In genomic region chr16:88857728-88858339, GRCh38 we compare ENCODE assay signal across 8 cellular contexts. TPM values are rescaled to one million over a fixed set of nuclear protein-coding genes. Genes with fewer than 3 reads are reported as not detected.
DNase-seq lines count a peak whose midpoint lies in the region; ATAC-seq and TF ChIP-seq lines count a peak whose summit lies in the region.

No MANE protein-coding gene starts in this region.

- H3K36me3 Mint-ChIP-seq in CD8-positive, alpha-beta T cell: peaks cover 48% of the 10 kb centered on the region
- peaks cover 40% of the 10 kb centered on the region for H3K36me3 Mint-ChIP-seq in activated B cell treated with CpG ODN at 0.5 μM for 24 hours (ENCODE audit: low read depth)

- POLR2A ChIA-PET in CD8-positive, alpha-beta T cell (lab: Charles Lee): interaction anchor here (0.7 to 2.5 kb wide), 20 partner anchors 42 to 390 kb away, joined by 3 to 35 read pairs (median 4); partner anchors contain the start of genes ACSF3, APRT, CDH15 and ZC3H18
- POLR2A ChIA-PET in activated B cell treated with CpG ODN at 0.5 μM for 24 hours (lab: Charles Lee): interaction anchor here (0.6 to 3.2 kb wide), 14 partner anchors 43 to 298 kb away, joined by 3 to 39 read pairs (median 4); partner anchors contain the start of genes ACSF3 and APRT

- H3K4me1 Mint-ChIP-seq in CD8-positive, alpha-beta T cell (ENCODE audit: low read depth): peaks cover 37% of the 10 kb centered on the region
- H3K4me1 Mint-ChIP-seq in activated B cell treated with CpG ODN at 0.5 μM for 24 hours: peaks cover 37% of the 10 kb centered on the region

- no peaks in the 10 kb centered on the region for H3K9me3 Mint-ChIP-seq in CD8-positive, alpha-beta T cell
- H3K9me3 Mint-ChIP-seq in activated B cell treated with CpG ODN at 0.5 μM for 24 hours: no peaks in the 10 kb centered on the region

- peak overlapping the region; percentile 83 for H3K27ac ChIP-seq in CD8-positive, alpha-beta T cell (ENCODE audit: low read depth, low read length)

- peak overlapping the region; percentile 92 for H3K27ac Mint-ChIP-seq in CD8-positive, alpha-beta T cell
- peak overlapping the region; percentile 86 for H3K27ac Mint-ChIP-seq in activated B cell treated with CpG ODN at 0.5 μM for 24 hours

- CTCF ChIA-PET in CD8-positive, alpha-beta T cell (lab: Charles Lee): interaction anchor here (0.8 to 3.8 kb wide), 22 partner anchors 12 to 358 kb away, joined by 3 to 23 read pairs (median 4); no protein-coding TSS in a partner anchor
- CTCF ChIA-PET in activated B cell treated with CpG ODN at 0.5 μM for 24 hours (lab: Charles Lee): interaction anchor here (0.7 to 2.7 kb wide), 12 partner anchors 16 to 383 kb away, joined by 3 to 22 read pairs (median 6); partner anchors contain the start of genes APRT and ZNF778

- DNase-seq in CD8-positive, alpha-beta T cell: peak; percentile 49 to 79 (median 73)
- DNase-seq in MV-4-11 (lab: John Stamatoyannopoulos, UW): peak; percentile 81
- peak; percentile 60 for DNase-seq in activated B cell treated with CpG ODN at 0.5 μM for 24 hours
- peak; percentile 59 for DNase-seq in central memory CD4-positive, alpha-beta T cell
- peak; percentile 50 for DNase-seq in kidney glomerular epithelial cell (lab: John Stamatoyannopoulos, UW)
- peak; percentile 87 for DNase-seq in stimulated activated CD4-positive, alpha-beta T cell treated with anti-CD3 and anti-CD28 coated beads, Interleukin-15, amount 100 ng/mL, for 24 hours

- peaks cover 33% of the 10 kb centered on the region for H3K4me1 ChIP-seq in CD8-positive, alpha-beta T cell (ENCODE audit: insufficient read depth, low read length)

- no peaks in the 10 kb centered on the region for H3K27me3 ChIP-seq in CD8-positive, alpha-beta T cell (ENCODE audit: insufficient read depth, low read length)

- peak; percentile 51 for ATAC-seq in CD8-positive, alpha-beta T cell
- peak; percentile 39 for ATAC-seq in GM19463 (IDR thresholded peaks at IDR 0.05; ENCODE audit: unreplicated experiment)
- peak; percentile 60 for ATAC-seq in activated B cell treated with CpG ODN at 0.5 μM for 24 hours (ENCODE audit: low read depth)
- no peak for ATAC-seq in HG02884 (IDR thresholded peaks at IDR 0.05; ENCODE audit: unreplicated experiment)

- H3K9me3 ChIP-seq in CD8-positive, alpha-beta T cell (ENCODE audit: low read length): no peaks in the 10 kb centered on the region

- H3K4me3 ChIP-seq in CD8-positive, alpha-beta T cell (ENCODE audit: low read depth, low read length): peak overlapping the region; percentile 91

- peak; percentile 73 for TF ChIP-seq CTCF in CD8-positive, alpha-beta T cell (IDR thresholded peaks at IDR 0.05)
- no peak for TF ChIP-seq CTCF in activated B cell treated with CpG ODN at 0.5 μM for 24 hours (IDR thresholded peaks at IDR 0.05)

- H3K27me3 Mint-ChIP-seq in CD8-positive, alpha-beta T cell (ENCODE audit: low read depth): no peaks in the 10 kb centered on the region
- no peaks in the 10 kb centered on the region for H3K27me3 Mint-ChIP-seq in activated B cell treated with CpG ODN at 0.5 μM for 24 hours

- H3K36me3 ChIP-seq in CD8-positive, alpha-beta T cell (ENCODE audit: insufficient read depth, low read length): peaks cover 33% of the 10 kb centered on the region

- H3K4me3 Mint-ChIP-seq in CD8-positive, alpha-beta T cell: peak overlapping the region; percentile 98
- peak overlapping the region; percentile 92 for H3K4me3 Mint-ChIP-seq in activated B cell treated with CpG ODN at 0.5 μM for 24 hours

- intact Hi-C loops in CD8-positive, alpha-beta T cell (cut with DNase I, micrococcal nuclease): loop anchor here (1.0 to 10.0 kb wide), 17 partner anchors 42 to 1096 kb away; partner anchors contain the start of genes APRT (in 2 of the 2), ZNF778 (in 2 of the 2), CDH15 (in 1 of the 2) and CDT1 (in 1 of the 2)
- intact Hi-C loops in activated B cell treated with CpG ODN at 0.5 μM for 24 hours (cut with micrococcal nuclease): loop anchor here (1.0 to 5.0 kb wide), 13 partner anchors 42 to 843 kb away; partner anchors contain the start of genes CDH15, CDT1, CYBA and SPATA2L

RNA-seq across cellular contexts. Expression of gene TRAPPC2L, which starts 0.9 kb away (rescaled TPM):
- total RNA-seq in CD8-positive, alpha-beta T cell: 10 to 100 TPM; 53.4 to 56.5 TPM
- 38.7 and 54.8 TPM in 2 replicates for total RNA-seq in activated B cell treated with CpG ODN at 0.5 μM for 24 hours

RNA-seq across cellular contexts. Expression of gene GALNS, which starts 1.1 kb away (rescaled TPM):
- total RNA-seq in CD8-positive, alpha-beta T cell: 10 to 100 TPM; 16.0 to 20.0 TPM
- total RNA-seq in activated B cell treated with CpG ODN at 0.5 μM for 24 hours: 39.9 and 48.3 TPM in 2 replicates

RNA-seq across cellular contexts. Expression of gene PABPN1L, which starts 8.6 kb away (rescaled TPM):
- total RNA-seq in CD8-positive, alpha-beta T cell: not detected
- 0.44 and 0.67 TPM in 2 replicates for total RNA-seq in activated B cell treated with CpG ODN at 0.5 μM for 24 hours

RNA-seq across cellular contexts. Expression of gene APRT, which starts 46.1 kb away (rescaled TPM):
- total RNA-seq in CD8-positive, alpha-beta T cell: 100 to 1,000 TPM; 171 to 178 TPM
- total RNA-seq in activated B cell treated with CpG ODN at 0.5 μM for 24 hours: 198 and 209 TPM in 2 replicates

RNA-seq across cellular contexts. Expression of gene CDT1, which starts 54.2 kb away (rescaled TPM):
- 1 to 10 TPM; 1.2 to 2.3 TPM for total RNA-seq in CD8-positive, alpha-beta T cell
- 4.3 and 5.5 TPM in 2 replicates for total RNA-seq in activated B cell treated with CpG ODN at 0.5 μM for 24 hours
